Comparison of ENCODE assay signal across 14 cellular contexts in the genomic region with DNA sequence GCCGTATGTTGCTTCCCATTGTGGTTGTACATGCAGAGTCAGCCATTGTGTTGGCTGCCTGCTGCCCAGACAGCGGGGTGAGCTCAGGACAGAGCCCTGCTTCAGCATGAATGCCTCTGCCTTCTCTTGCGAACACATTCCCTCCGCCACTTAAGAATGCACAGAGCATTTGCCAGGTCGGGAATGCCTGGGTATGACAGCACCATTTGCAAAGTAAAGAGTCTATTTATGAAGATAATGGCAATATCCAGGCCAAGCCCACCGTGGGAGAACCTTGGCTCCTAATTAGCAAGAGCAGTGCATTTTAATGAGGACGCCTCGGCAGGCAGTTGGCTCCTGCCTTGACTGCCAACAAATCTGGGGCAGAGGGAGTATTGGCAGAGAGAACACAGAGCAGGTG.
DNase-seq lines count a peak whose midpoint lies in the region; ATAC-seq and TF ChIP-seq lines count a peak whose summit lies in the region.
"Had no signal": no experiment of that assay in that cellular context is flagged by ENCODE, and none has a peak within 500 bp of the region (broad histone marks: within the 10 kb centered on the region; RNA-seq: fewer than 3 reads in every experiment).

No MANE protein-coding gene starts in this region.

- peak overlapping the region in 9 of 10 donors; percentile 39 to 72 (median 58) for H3K27ac ChIP-seq in heart right ventricle
- H3K27ac ChIP-seq: HL-60, ovary had no signal

- H3K4me3 ChIP-seq in H7 (ENCODE audit: insufficient read depth, low read depth, low read length): no peak overlapping the region
- H3K4me3 ChIP-seq in heart right ventricle: no peak overlapping the region
- H3K4me3 ChIP-seq: ovary had no signal

- CTCF ChIA-PET in activated naive CD4-positive, alpha-beta T cell treated with anti-CD3 and anti-CD28 coated beads, Interleukin-2, amount 10 ng/mL, durations not matched to agents 7 days and 5 days (lab: Charles Lee): no interaction called here

- H3K9me3 ChIP-seq in heart right ventricle: peaks cover 0 to 5% (median 0%) of the 10 kb centered on the region in 11 donors
- H3K9me3 ChIP-seq: ovary had no signal

- H3K9me3 Mint-ChIP-seq in activated naive CD4-positive, alpha-beta T cell treated with anti-CD3 and anti-CD28 coated beads, Interleukin-2, amount 10 ng/mL, durations not matched to agents 7 days and 5 days: no peaks in the 10 kb centered on the region
- H3K9me3 Mint-ChIP-seq: CD8-positive, alpha-beta T cell; T-cell had no signal

- no peaks in the 10 kb centered on the region for H3K36me3 Mint-ChIP-seq in activated naive CD4-positive, alpha-beta T cell treated with anti-CD3 and anti-CD28 coated beads, Interleukin-2, amount 10 ng/mL, durations not matched to agents 7 days and 5 days
- H3K36me3 Mint-ChIP-seq: CD8-positive, alpha-beta T cell; T-cell had no signal

- no peak overlapping the region for H3K4me3 Mint-ChIP-seq in activated naive CD4-positive, alpha-beta T cell treated with anti-CD3 and anti-CD28 coated beads, Interleukin-2, amount 10 ng/mL, durations not matched to agents 7 days and 5 days
- H3K4me3 Mint-ChIP-seq: CD8-positive, alpha-beta T cell; T-cell had no signal

- WGBS in heart right ventricle, 2 donors: 18 to 27% methylated on average over 8 of the region's 8 CpGs

- peaks cover 0 to 36% (median 6%) of the 10 kb centered on the region in 9 donors for H3K4me1 ChIP-seq in heart right ventricle

- H3K27me3 ChIP-seq in H7 (ENCODE audit: control insufficient read depth, insufficient read depth, low read length) (no peaks in the 10 kb centered on the region), heart right ventricle (no peaks in the 10 kb centered on the region)
- H3K27me3 ChIP-seq: ovary had no signal

- intact Hi-C loops in heart right ventricle (cut with DNase I) (no loop called here), posterior cingulate gyrus (cut with DNase I) (no loop called here)

- peak; percentile 38 for DNase-seq in H7
- peak; percentile 95 for DNase-seq in NCI-H69 (lab: John Stamatoyannopoulos, UW)
- DNase-seq in heart right ventricle: peak; percentile 45 to 68
- DNase-seq in posterior cingulate gyrus: peak; percentile 30 to 94 (median 60)
- DNase-seq in stimulated activated CD4-positive, alpha-beta T cell treated with anti-CD3 and anti-CD28 coated beads, Interleukin-2, amount 100 ng/mL, for 24 hours: no peak
- DNase-seq in NCI-H1930 (lab: John Stamatoyannopoulos, UW): no peak
- DNase-seq in activated naive CD4-positive, alpha-beta T cell treated with anti-CD3 and anti-CD28 coated beads, Interleukin-2, amount 10 ng/mL, durations not matched to agents 7 days and 5 days: no peak
- DNase-seq in NCI-H187 (lab: John Stamatoyannopoulos, UW): no peak
- DNase-seq: CD8-positive, alpha-beta T cell; central memory CD4-positive, alpha-beta T cell; NCI-H187 treated with DMSO at 0.1 percent for 48 hours; ovary; T-cell had no signal

- no peak for TF ChIP-seq CTCF in heart right ventricle (IDR thresholded peaks at IDR 0.05)

- no peak overlapping the region for H3K27ac Mint-ChIP-seq in activated naive CD4-positive, alpha-beta T cell treated with anti-CD3 and anti-CD28 coated beads, Interleukin-2, amount 10 ng/mL, durations not matched to agents 7 days and 5 days
- H3K27ac Mint-ChIP-seq: CD8-positive, alpha-beta T cell; T-cell had no signal

- no peaks in the 10 kb centered on the region for H3K36me3 ChIP-seq in H7 (replicated peaks; ENCODE audit: control insufficient read depth, insufficient read depth, low read length)
- H3K36me3 ChIP-seq in heart right ventricle: no peaks in the 10 kb centered on the region
- H3K36me3 ChIP-seq: ovary had no signal

- peak; percentile 89 to 98 (median 96) for ATAC-seq in heart right ventricle
- ATAC-seq: CD8-positive, alpha-beta T cell; T-cell had no signal

- peaks cover 7% of the 10 kb centered on the region for H3K27me3 Mint-ChIP-seq in activated naive CD4-positive, alpha-beta T cell treated with anti-CD3 and anti-CD28 coated beads, Interleukin-2, amount 10 ng/mL, durations not matched to agents 7 days and 5 days
- H3K27me3 Mint-ChIP-seq: T-cell had no signal

- peaks cover 15% of the 10 kb centered on the region for H3K4me1 Mint-ChIP-seq in activated naive CD4-positive, alpha-beta T cell treated with anti-CD3 and anti-CD28 coated beads, Interleukin-2, amount 10 ng/mL, durations not matched to agents 7 days and 5 days

Comparison
In these comparisons a context has a peak if more than half of its experiments do, and no peak if none do; other contexts are left out.
1. DNase-seq: peak in H7 (single experiment), NCI-H69 (single experiment), heart right ventricle (2 of 2) and posterior cingulate gyrus (10 of 10); none in stimulated activated CD4-positive, alpha-beta T cell treated with anti-CD3 and anti-CD28 coated beads, Interleukin-2, amount 100 ng/mL, for 24 hours (0 of 2), NCI-H1930 (0 of 2), activated naive CD4-positive, alpha-beta T cell treated with anti-CD3 and anti-CD28 coated beads, Interleukin-2, amount 10 ng/mL, durations not matched to agents 7 days and 5 days (single experiment) and NCI-H187 (0 of 2).